8 cellular contexts compared by ENCODE assay signal in the genomic region with DNA sequence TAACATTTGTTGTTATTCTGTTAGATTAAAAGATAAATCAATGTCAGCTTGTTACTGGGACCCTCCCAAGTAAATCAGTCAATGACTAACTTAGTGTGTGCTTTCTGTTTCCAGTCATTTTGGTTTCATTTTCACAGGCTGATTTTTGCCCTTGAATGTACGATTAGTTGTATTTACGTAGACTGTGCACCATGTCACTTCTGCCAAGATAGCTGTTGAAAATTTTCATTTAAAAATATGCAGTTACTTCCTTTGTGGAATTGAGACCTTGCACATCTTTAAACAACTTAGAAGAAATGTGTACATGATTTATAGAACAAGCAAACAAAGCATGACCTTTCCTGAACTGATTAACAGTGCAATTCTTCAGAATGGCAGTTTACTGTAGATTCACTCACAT.
A peak's percentile ranks its signal among the peaks of the same experiment; 100 is the strongest.
DNase-seq lines count a peak whose midpoint lies in the region; ATAC-seq and TF ChIP-seq lines count a peak whose summit lies in the region.

No MANE protein-coding gene starts in this region.

- H3K9me3 Mint-ChIP-seq in HFFc6: no peaks in the 10 kb centered on the region

- CTCF ChIA-PET in Panc1 (lab: Charles Lee): no interaction called here

- H3K9me3 ChIP-seq in Panc1 (ENCODE audit: control insufficient read depth, insufficient read depth, low read depth, low read length) (no peaks in the 10 kb centered on the region), lower lobe of right lung (no peaks in the 10 kb centered on the region)

- H3K4me3 Mint-ChIP-seq in HFFc6: peak overlapping the region; percentile 20; the same call in 1 of the 2 replicates

- H3K27ac ChIP-seq in Panc1 (ENCODE audit: low read length) (0 out of 2 replicates have a peak overlapping the region, but pooled peaks have one; percentile 39), lower lobe of right lung (no peak overlapping the region)

- POLR2A ChIA-PET in Panc1 (lab: Charles Lee): no interaction called here

- peaks cover 4% of the 10 kb centered on the region; the same call in 1 of the 2 replicates for H3K4me1 ChIP-seq in Panc1 (ENCODE audit: control insufficient read depth, insufficient read depth, low read length)
- H3K4me1 ChIP-seq in lower lobe of right lung: peaks cover 25% of the 10 kb centered on the region

- H3K4me1 Mint-ChIP-seq in HFFc6 (ENCODE audit: low read depth): peaks cover 31% of the 10 kb centered on the region

- H3K36me3 ChIP-seq in Panc1 (ENCODE audit: control insufficient read depth, insufficient read depth, low read length): no peaks in the 10 kb centered on the region
- no peaks in the 10 kb centered on the region for H3K36me3 ChIP-seq in lower lobe of right lung

- DNase-seq in GM13977 (ENCODE audit: low spot score): peak; percentile 11
- no peak for DNase-seq in HFFc6
- no peak for DNase-seq in Panc1 (ENCODE audit: low read depth, low spot score)
- no peak for DNase-seq in lower lobe of right lung
- no peak for DNase-seq in COLO829 (ENCODE audit: low spot score)
- DNase-seq in iPS-NIHi11 (ENCODE audit: low spot score): no peak
- no peak for DNase-seq in NCI-H226
- no peak for DNase-seq in activated T-cell treated with anti-CD3 and anti-CD28 coated beads, Interleukin-2, amount 50 U/mL, for 48 hours

- H3K4me3 ChIP-seq in Panc1 (ENCODE audit: low read depth in 2 of 2, low read length in 2 of 2): no peak overlapping the region
- H3K4me3 ChIP-seq in lower lobe of right lung: peak overlapping the region; percentile 20

- TF ChIP-seq CTCF in GM13977 (IDR thresholded peaks at IDR 0.05; ENCODE audit: extremely low read depth, insufficient read depth, missing control alignments): no peak
- TF ChIP-seq CTCF in HFFc6 (IDR thresholded peaks at IDR 0.05): no peak
- no peak for TF ChIP-seq CTCF in Panc1 (IDR thresholded peaks at IDR 0.05)
- no peak for TF ChIP-seq CTCF in lower lobe of right lung (IDR thresholded peaks at IDR 0.05)

- H3K27me3 ChIP-seq in Panc1 (ENCODE audit: control insufficient read depth, insufficient read depth, low read length): no peaks in the 10 kb centered on the region
- H3K27me3 ChIP-seq in lower lobe of right lung (ENCODE audit: low read depth): no peaks in the 10 kb centered on the region

- intact Hi-C loops in Panc1 (cut with micrococcal nuclease; ENCODE audit: unreplicated experiment): no loop called here
- intact Hi-C loops in lower lobe of right lung (cut with DNase I): no loop called here

- in situ Hi-C loops in GM13977 (cut with MboI; ENCODE audit: low pct_unique_long_range_greater_than_20kb, low sequenced_read_pairs, unreplicated experiment) (no loop called here), Panc1 (cut with HindIII; ENCODE audit: low pct_unique_long_range_greater_than_20kb, low sequenced_read_pairs) (no loop called here)

- no TSS peak for BruUV-seq in Panc1 (replicated peaks; lab: Mats Ljungman, UMichigan)

- H3K27me3 Mint-ChIP-seq in HFFc6 (ENCODE audit: insufficient read depth): no peaks in the 10 kb centered on the region

- H3K36me3 Mint-ChIP-seq in HFFc6 (ENCODE audit: low read depth): no peaks in the 10 kb centered on the region

- H3K27ac Mint-ChIP-seq in HFFc6: peak overlapping the region; percentile 18; the same call in 1 of the 2 replicates

- ATAC-seq in Panc1: no peak
- ATAC-seq in lower lobe of right lung: peak in 1 of 2 donors; percentile 43
